Comparison of ENCODE assay signal across 8 cellular contexts in the genomic region with DNA sequence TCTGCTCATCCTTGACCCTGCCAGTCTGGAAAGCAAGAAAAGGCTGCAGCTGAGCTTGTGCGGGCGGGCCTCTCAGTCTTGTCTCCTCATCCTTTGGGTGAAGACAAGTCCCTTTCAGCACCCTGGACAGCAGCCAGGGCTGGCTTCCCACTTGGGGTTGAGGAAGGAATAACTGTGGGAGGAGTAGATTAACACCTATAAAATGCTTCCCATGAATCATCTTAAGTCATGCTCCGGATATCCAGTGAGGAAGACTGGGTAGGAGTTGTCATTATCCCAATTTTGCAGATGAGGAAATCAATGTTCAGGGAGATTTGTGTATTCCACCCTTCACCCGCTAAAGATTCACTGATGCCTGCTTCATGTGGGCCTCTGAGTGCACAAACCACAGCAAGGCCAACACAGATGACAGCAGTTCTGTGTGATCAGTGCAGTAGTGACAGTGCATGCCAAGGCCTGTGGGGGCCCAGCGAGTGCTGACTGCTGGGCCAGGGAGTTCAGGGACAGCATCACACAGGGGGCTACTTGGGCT. TPM values are rescaled to one million over a fixed set of nuclear protein-coding genes. Genes with fewer than 3 reads are reported as not detected.
A peak's percentile ranks its signal among the peaks of the same experiment; 100 is the strongest.
DNase-seq lines count a peak whose midpoint lies in the region; ATAC-seq and FAIRE-seq lines count a peak whose summit lies in the region.

No MANE protein-coding gene starts in this region.

- H3K4me3 ChIP-seq in small intestine (ENCODE audit: low read depth in 1 of 2, low read length in 2 of 2) = no peak overlapping the region

- no peak for FAIRE-seq in small intestine (lab: Jason Lieb, UNC)

- in situ Hi-C loops in Caki2 (cut with HindIII; ENCODE audit: low pct_unique_long_range_greater_than_20kb, low sequenced_read_pairs) = no loop called here

- no peaks in the 10 kb centered on the region for H3K9me3 ChIP-seq in small intestine (ENCODE audit: control insufficient read depth, low read depth)

- no peaks in the 10 kb centered on the region for H3K27me3 ChIP-seq in small intestine (ENCODE audit: control insufficient read depth in 2 of 2, insufficient read depth in 2 of 2, low read length in 2 of 2)

- no peak overlapping the region for H3K27ac ChIP-seq in small intestine (ENCODE audit: low read depth in 1 of 2, low read length in 1 of 2)

- intact Hi-C loops in Right ventricle myocardium superior (cut with DNase I) = no loop called here

- no peaks in the 10 kb centered on the region for H3K36me3 Mint-ChIP-seq in activated T-cell treated with anti-CD3 and anti-CD28 coated beads, Interleukin-2, amount 50 U/mL, for 72 hours (ENCODE audit: insufficient read depth in 2 of 2)

- no peak overlapping the region for H3K27ac Mint-ChIP-seq in activated T-cell treated with anti-CD3 and anti-CD28 coated beads, Interleukin-2, amount 50 U/mL, for 72 hours

- H3K9me3 Mint-ChIP-seq in activated T-cell treated with anti-CD3 and anti-CD28 coated beads, Interleukin-2, amount 50 U/mL, for 72 hours = no peaks in the 10 kb centered on the region

- H3K4me1 Mint-ChIP-seq in activated T-cell treated with anti-CD3 and anti-CD28 coated beads, Interleukin-2, amount 50 U/mL, for 72 hours (ENCODE audit: low read depth) = no peaks in the 10 kb centered on the region

- no peaks in the 10 kb centered on the region for H3K4me1 ChIP-seq in small intestine (ENCODE audit: control insufficient read depth in 2 of 2, insufficient read depth in 1 of 2, low read depth in 1 of 2, low read length in 1 of 2)

- no peak for ATAC-seq in activated T-cell treated with anti-CD3 and anti-CD28 coated beads, Interleukin-2, amount 50 U/mL, for 72 hours (replicated peaks in 1 of 2)
- no peak for ATAC-seq in Right ventricle myocardium superior (ENCODE audit: poor library complexity)
- no peak for ATAC-seq in HG02938 (IDR thresholded peaks at IDR 0.05; ENCODE audit: unreplicated experiment)
- ATAC-seq in HG02852 (IDR thresholded peaks at IDR 0.05; ENCODE audit: unreplicated experiment) = no peak

- WGBS in small intestine, 3 donors = 40 to 50% (median 47%) methylated on average over 5 of the region's 5 CpGs

- H3K27me3 Mint-ChIP-seq in activated T-cell treated with anti-CD3 and anti-CD28 coated beads, Interleukin-2, amount 50 U/mL, for 72 hours (ENCODE audit: low read depth) = no peaks in the 10 kb centered on the region

- peak; percentile 69 for DNase-seq in Caki2 (ENCODE audit: low read depth)
- peak; percentile 78 for DNase-seq in M059J (ENCODE audit: low read depth)
- DNase-seq in activated T-cell treated with anti-CD3 and anti-CD28 coated beads, Interleukin-2, amount 50 U/mL, for 72 hours = peak; percentile 50 to 51
- peak; percentile 77 for DNase-seq in Right ventricle myocardium superior
- DNase-seq in small intestine = peak; percentile 72
- DNase-seq in NCI-H2081 treated with DMSO at 0.1 percent for 48 hours (lab: John Stamatoyannopoulos, UW) = no peak

- H3K4me3 Mint-ChIP-seq in activated T-cell treated with anti-CD3 and anti-CD28 coated beads, Interleukin-2, amount 50 U/mL, for 72 hours = no peak overlapping the region

- H3K36me3 ChIP-seq in small intestine (ENCODE audit: control insufficient read depth in 2 of 2, insufficient read depth in 2 of 2, low read length in 2 of 2) = no peaks in the 10 kb centered on the region

RNA-seq across cellular contexts. Expression of a gene that starts 20.1 kb away (rescaled TPM):
- 2.8 and 5.1 TPM in 2 replicates for total RNA-seq in Caki2 (2014; rRNA removed; shearing (Covaris generic); ENCODE audit: low replicate concordance)
- total RNA-seq in M059J (2014; rRNA removed; shearing (Covaris generic)) = 2.0 and 4.0 TPM in 2 replicates
- total RNA-seq in activated T-cell treated with anti-CD3 and anti-CD28 coated beads, Interleukin-2, amount 50 U/mL, for 72 hours = under 1 TPM; 0.49 to 0.82 TPM
- total RNA-seq in Right ventricle myocardium superior = 10.9 TPM
- polyA plus RNA-seq in small intestine = 10 to 100 TPM; 12.3 to 18.1 (median 15.3) TPM

RNA-seq across cellular contexts. Expression of a gene that starts 40.2 kb away (rescaled TPM):
- 7.9 and 13.7 TPM in 2 replicates for total RNA-seq in Caki2 (2014; rRNA removed; shearing (Covaris generic); ENCODE audit: low replicate concordance)
- 8.3 and 16.7 TPM in 2 replicates for total RNA-seq in M059J (2014; rRNA removed; shearing (Covaris generic))
- total RNA-seq in activated T-cell treated with anti-CD3 and anti-CD28 coated beads, Interleukin-2, amount 50 U/mL, for 72 hours = 1 to 10 TPM; 1.0 to 2.3 TPM
- total RNA-seq in Right ventricle myocardium superior = 14.7 TPM
- 10 to 100 TPM in 1 of 3 donors, 1 to 10 TPM in 2; 4.8 to 18.3 (median 4.9) TPM for polyA plus RNA-seq in small intestine
